ENCODE assay signal across 8 cellular contexts in the genomic region with DNA sequence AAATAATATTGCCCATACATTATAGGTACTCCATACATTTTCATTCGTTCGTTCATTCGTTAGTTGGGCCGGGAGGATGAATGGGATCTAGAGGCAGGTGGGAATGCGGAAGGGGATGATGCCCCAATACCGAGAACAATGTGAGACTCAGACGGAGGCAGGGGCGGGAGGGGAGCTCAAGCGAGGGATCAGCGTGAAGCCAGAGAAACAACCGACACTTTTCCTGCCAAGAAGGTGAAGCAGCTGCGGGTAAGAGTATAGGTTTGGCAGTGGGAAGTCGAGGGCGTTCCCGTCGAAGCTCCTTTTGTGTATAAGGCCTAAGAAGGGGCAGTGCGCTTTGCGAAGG. TPM values are rescaled to one million over a fixed set of nuclear protein-coding genes. Genes with fewer than 3 reads are reported as not detected.
DNase-seq lines count a peak whose midpoint lies in the region; ATAC-seq and TF ChIP-seq lines count a peak whose summit lies in the region.

No MANE protein-coding gene starts in this region.

- peak overlapping the region; percentile 92 for H4K91ac ChIP-seq in IMR-90 (ENCODE audit: insufficient read depth, low read depth, low read length)

- TF ChIP-seq POLR2A in IMR-90 (IDR thresholded peaks at IDR 0.05; ENCODE audit: low read depth, low read length): no peak

- in situ Hi-C loops in IMR-90 (cut with MboI; ENCODE audit: low sequenced_read_pairs): no loop called here

- peak overlapping the region; percentile 92 to 93 for H4K8ac ChIP-seq in IMR-90 (ENCODE audit: low read depth in 2 of 2, low read length in 2 of 2)

- POLR2A ChIA-PET in AG04449 (lab: Yijun Ruan, JAX): interaction anchor here (0.9 to 4.7 kb wide), 7 partner anchors 12 to 292 kb away, joined by 3 to 64 read pairs (median 4); no protein-coding TSS in a partner anchor
- POLR2A ChIA-PET in IMR-90 (lab: Charles Lee; ENCODE audit: unreplicated experiment): interaction anchor here (0.6 to 1.4 kb wide), 5 partner anchors 28 to 428 kb away, joined by 3 to 10 read pairs (median 5); no protein-coding TSS in a partner anchor

- no peaks in the 10 kb centered on the region for H3K27me3 ChIP-seq in IMR-90 (ENCODE audit: control insufficient read depth, insufficient read depth, low read length)
- no peaks in the 10 kb centered on the region for H3K27me3 ChIP-seq in muscle layer of colon (ENCODE audit: control insufficient read depth in 1 of 2, insufficient read depth in 2 of 2, low read length in 2 of 2)

- peak overlapping the region; percentile 93 for H3K27ac ChIP-seq in IMR-90 (ENCODE audit: insufficient read depth, low read length)
- peak overlapping the region; percentile 63 for H3K27ac ChIP-seq in caudate nucleus (ENCODE audit: low read depth, low read length)
- H3K27ac ChIP-seq in muscle layer of colon (ENCODE audit: low read depth, low read length): peak overlapping the region; percentile 92

- H2BK5ac ChIP-seq in IMR-90 (ENCODE audit: low read depth, low read length, poor library complexity, severe bottlenecking): peak overlapping the region; percentile 76

- H3K4me1 ChIP-seq in IMR-90 (ENCODE audit: control insufficient read depth, insufficient read depth, low read length) (peaks cover 23% of the 10 kb centered on the region), muscle layer of colon (ENCODE audit: insufficient read depth, low read length) (peaks cover 33% of the 10 kb centered on the region)

- BruUV-seq in IMR-90 (replicated peaks; lab: Mats Ljungman, UMichigan): TSS peak; percentile 45

- peak overlapping the region; percentile 78 for H3K14ac ChIP-seq in IMR-90 (replicated peaks; ENCODE audit: low read depth, low read length)

- H3K4me2 ChIP-seq in IMR-90 (ENCODE audit: low read depth, low read length): peak overlapping the region; percentile 83

- ATAC-seq in IMR-90 (ENCODE audit: low read depth) (no peak), HG02798 (IDR thresholded peaks at IDR 0.05; ENCODE audit: poor library complexity, unreplicated experiment) (no peak), GM19463 (IDR thresholded peaks at IDR 0.05; ENCODE audit: unreplicated experiment) (no peak)

- WGBS in IMR-90 (ENCODE audit: extremely low coverage in 2 of 2, insufficient read length in 1 of 2), 2 experiments: 5% methylated on average over 4 of the region's 18 CpGs; no CpG with 5 or more reads in 1 of the 2 experiments

- peak overlapping the region; percentile 73 for H2AK9ac ChIP-seq in IMR-90 (replicated peaks; ENCODE audit: low read depth, low read length, poor library complexity)

- H3K9me3 ChIP-seq in IMR-90 (ENCODE audit: control insufficient read depth, insufficient read depth, low read length) (no peaks in the 10 kb centered on the region), muscle layer of colon (ENCODE audit: low read length) (no peaks in the 10 kb centered on the region)

- no peak for TF ChIP-seq RAD21 in IMR-90 (IDR thresholded peaks at IDR 0.05; ENCODE audit: low read length)

- H3K79me1 ChIP-seq in IMR-90 (ENCODE audit: low read depth in 1 of 2, low read length in 2 of 2): peaks cover 0 to 24% of the 10 kb centered on the region in 2 experiments; a peak in 2 of 4 replicates

- CTCF ChIA-PET in AG04449 (lab: Yijun Ruan, JAX) (interaction anchor here (0.5 to 28.8 kb wide), 46 partner anchors 8 to 520 kb away, joined by 3 to 605 read pairs (median 5); partner anchors contain the start of gene P2RY6), IMR-90 (lab: Yijun Ruan, JAX) (interaction anchor here (0.6 to 3.4 kb wide), 14 partner anchors 9 to 1492 kb away, joined by 3 to 25 read pairs (median 4); no protein-coding TSS in a partner anchor)

- peak overlapping the region; percentile 84 for H4K5ac ChIP-seq in IMR-90 (ENCODE audit: low read depth, low read length)

- H3K4me3 ChIP-seq in AG04449 (ENCODE audit: low read depth, low read length): peak overlapping the region; percentile 57
- peak overlapping the region; percentile 29 for H3K4me3 ChIP-seq in IMR-90 (ENCODE audit: insufficient read depth, low read depth, low read length)
- H3K4me3 ChIP-seq in muscle layer of colon (ENCODE audit: low read depth in 1 of 2, low read length in 2 of 2): peak overlapping the region; percentile 22 to 54

- intact Hi-C loops in IMR-90 (cut with micrococcal nuclease): loop anchor here (1.0 to 10.0 kb wide), 6 partner anchors 28 to 354 kb away; partner anchors contain the start of genes FAM168A and RELT

- H3K23ac ChIP-seq in IMR-90 (ENCODE audit: low read depth, low read length): peak overlapping the region; percentile 73

- peak overlapping the region; percentile 83; the same call in 1 of the 3 replicates for H2BK15ac ChIP-seq in IMR-90 (ENCODE audit: low read depth, low read length)

- H4K20me1 ChIP-seq in IMR-90 (ENCODE audit: insufficient read depth, low read length): peaks cover 30% of the 10 kb centered on the region

- dilution Hi-C loops in IMR-90 (cut with HindIII; ENCODE audit: low sequenced_read_pairs, unreplicated experiment): no loop called here

- DNase-seq in AG04449 (ENCODE audit: low read depth, low spot score): no peak
- DNase-seq in IMR-90: no peak
- no peak for DNase-seq in caudate nucleus (lab: John Stamatoyannopoulos, UW)
- DNase-seq in OCI-M2 (lab: John Stamatoyannopoulos, UW; ENCODE audit: unreplicated experiment): no peak
- DNase-seq in A172 (ENCODE audit: low spot score): no peak

- H2BK120ac ChIP-seq in IMR-90 (ENCODE audit: low read depth, low read length): peak overlapping the region; percentile 78

- H3K9me1 ChIP-seq in IMR-90 (ENCODE audit: insufficient read depth, low read length): no peaks in the 10 kb centered on the region

- H3K56ac ChIP-seq in IMR-90 (ENCODE audit: extremely low read depth, insufficient read depth, low read length): peak overlapping the region; percentile 82

- peak overlapping the region; percentile 9 for H2BK20ac ChIP-seq in IMR-90 (ENCODE audit: low read depth, low read length)

- H3K18ac ChIP-seq in IMR-90 (ENCODE audit: low read depth, low read length): peak overlapping the region; percentile 67

- H2AFZ ChIP-seq in IMR-90 (replicated peaks; ENCODE audit: low read length, poor library complexity): peak overlapping the region; percentile 87

- H2AK5ac ChIP-seq in IMR-90 (ENCODE audit: low read depth, low read length): peak overlapping the region; percentile 87

- peak overlapping the region; percentile 80 for H3K4ac ChIP-seq in IMR-90 (ENCODE audit: low read depth, low read length)

- no peak for TF ChIP-seq CTCF in AG04449 (IDR thresholded peaks at IDR 0.05; ENCODE audit: insufficient read depth, low read length, missing control alignments)
- TF ChIP-seq CTCF in IMR-90 (conservative IDR thresholded peaks at IDR 0.05; ENCODE audit: low read depth, low read length): no peak

- H3K9ac ChIP-seq in IMR-90 (ENCODE audit: low read depth, low read length) (peak overlapping the region; percentile 69), muscle layer of colon (ENCODE audit: low read length) (no peak overlapping the region)

- H3K36me3 ChIP-seq in IMR-90 (ENCODE audit: control insufficient read depth, insufficient read depth, low read length) (peaks cover 15% of the 10 kb centered on the region; the same call in 1 of the 2 replicates), muscle layer of colon (ENCODE audit: insufficient read depth, low read length) (no peaks in the 10 kb centered on the region)

TF ChIP-seq in IMR-90, 13 proteins besides CTCF, POLR2A, EP300 and RAD21:
- TF ChIP-seq MAZ (IDR thresholded peaks at IDR 0.05; ENCODE audit: borderline replicate concordance, low read depth, low read length) (no peak), SMC3 (IDR thresholded peaks at IDR 0.05; ENCODE audit: low read depth, low read length) (no peak), CHD1 (IDR thresholded peaks at IDR 0.05; ENCODE audit: low read depth, low read length) (no peak), ELK1 (IDR thresholded peaks at IDR 0.05; ENCODE audit: borderline replicate concordance, low read depth, low read length) (no peak), MXI1 (IDR thresholded peaks at IDR 0.05; ENCODE audit: borderline replicate concordance, low read depth, low read length) (no peak), RFX5 (IDR thresholded peaks at IDR 0.05; ENCODE audit: low read depth, low read length) (no peak), FOS (IDR thresholded peaks at IDR 0.05; ENCODE audit: low read depth, low read length) (no peak), RCOR1 (IDR thresholded peaks at IDR 0.05; ENCODE audit: insufficient replicate concordance, low read length) (no peak), CEBPB (IDR thresholded peaks at IDR 0.05; ENCODE audit: low read depth, low read length) (no peak), NFE2L2 (IDR thresholded peaks at IDR 0.05; ENCODE audit: low read depth, low read length) (no peak), BHLHE40 (IDR thresholded peaks at IDR 0.05; ENCODE audit: low read depth, low read length) (no peak)

RNA-seq across cellular contexts. Expression of gene ARHGEF17, which starts 1.1 kb away (rescaled TPM):
- 19.4 and 21.7 TPM in 2 replicates for total RNA-seq in IMR-90 (2012; rRNA removed)
- polyA plus RNA-seq in IMR-90 (2012; rRNA removed): 97.7 and 128 TPM in 2 replicates
- 30.1 and 51.0 TPM in 2 replicates for polyA plus RNA-seq in IMR-90 (2012; cell fraction: cytosol; rRNA removed)
- polyA plus RNA-seq in IMR-90 (2012; cell fraction: nucleus; rRNA removed; ENCODE audit: low replicate concordance): 388 and 880 TPM in 2 replicates
- total RNA-seq in A172 (2014; rRNA removed; shearing (Covaris generic)): 9.8 and 25.0 TPM in 2 replicates

RNA-seq across cellular contexts. Expression of gene P2RY6, which starts 34.8 kb away (rescaled TPM):
- under 0.01 TPM in 1 of 2 replicates, not detected in the other for total RNA-seq in IMR-90 (2012; rRNA removed)
- 0.37 and 0.44 TPM in 2 replicates for polyA plus RNA-seq in IMR-90 (2012; rRNA removed)
- polyA plus RNA-seq in IMR-90 (2012; cell fraction: cytosol; rRNA removed): 0.67 TPM in 1 of 2 replicates, not detected in the other
- polyA plus RNA-seq in IMR-90 (2012; cell fraction: nucleus; rRNA removed; ENCODE audit: low replicate concordance): 0.45 and 1.5 TPM in 2 replicates
- total RNA-seq in A172 (2014; rRNA removed; shearing (Covaris generic)): not detected in 2 replicates
